Comparison of ENCODE assay signal across 9 cellular contexts in the genomic region with DNA sequence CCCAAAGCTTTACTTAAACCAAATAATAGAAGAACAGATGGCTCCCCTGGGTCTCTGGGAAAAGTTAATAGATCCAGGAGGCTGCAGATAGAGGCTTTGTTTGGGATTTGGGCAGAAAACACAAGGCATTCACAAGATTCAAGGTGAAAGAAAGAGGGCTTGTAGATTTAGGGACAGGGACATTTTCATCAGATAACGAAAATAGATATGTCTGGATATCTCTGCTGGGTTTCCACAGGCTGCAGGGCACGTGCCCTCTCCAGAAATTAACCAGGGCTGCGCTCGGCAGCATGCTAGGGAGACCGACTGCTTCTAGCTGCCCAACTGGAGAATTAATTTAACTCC. TPM values are rescaled to one million over a fixed set of nuclear protein-coding genes. Genes with fewer than 3 reads are reported as not detected.
DNase-seq lines count a peak whose midpoint lies in the region; ATAC-seq and TF ChIP-seq lines count a peak whose summit lies in the region.
"Had no signal": no experiment of that assay in that cellular context is flagged by ENCODE, and none has a peak within 500 bp of the region (broad histone marks: within the 10 kb centered on the region; RNA-seq: fewer than 3 reads in every experiment).

No MANE protein-coding gene starts in this region.

- no peaks in the 10 kb centered on the region for H3K27me3 Mint-ChIP-seq in Calu3 (ENCODE audit: unreplicated experiment)
- no peaks in the 10 kb centered on the region for H3K27me3 Mint-ChIP-seq in natural killer cell treated with Interleukin-12 subunit alpha and Interleukin-12 subunit beta and Interleukin-15 and Interleukin-18, amount 100 ng/mL, for 72 hours

- CTCF ChIA-PET in Calu3 (lab: Charles Lee): interaction anchor here (2.0 kb wide), 1 partner anchor 29 kb away, joined by 6 read pairs; no protein-coding TSS in a partner anchor

- no peaks in the 10 kb centered on the region for H3K9me3 Mint-ChIP-seq in Calu3 (ENCODE audit: low read depth, unreplicated experiment)
- no peaks in the 10 kb centered on the region for H3K9me3 Mint-ChIP-seq in natural killer cell treated with Interleukin-12 subunit alpha and Interleukin-12 subunit beta and Interleukin-15 and Interleukin-18, amount 100 ng/mL, for 72 hours

- peak overlapping the region in 1 of 2 donors; percentile 35 for H3K4me3 ChIP-seq in ascending aorta
- H3K4me3 ChIP-seq: GM12878 had no signal

- DNase-seq in Calu3: no peak
- DNase-seq in NCI-H69 (lab: John Stamatoyannopoulos, UW): peak; percentile 27
- DNase-seq in ascending aorta (ENCODE audit: low spot score in 2 of 2): no peak
- no peak for DNase-seq in natural killer cell treated with Interleukin-12 subunit alpha and Interleukin-12 subunit beta and Interleukin-15 and Interleukin-18, amount 100 ng/mL, for 72 hours (ENCODE audit: low spot score)
- DNase-seq in mucosa of gallbladder (ENCODE audit: low spot score): no peak
- DNase-seq in NOMO-1 (lab: John Stamatoyannopoulos, UW; ENCODE audit: unreplicated experiment in 2 of 2): no peak
- no peak for DNase-seq in COLO829 (ENCODE audit: low spot score)
- no peak for DNase-seq in Ammon's horn (ENCODE audit: low spot score)

- peaks cover 5% of the 10 kb centered on the region for H3K36me3 Mint-ChIP-seq in Calu3 (ENCODE audit: insufficient read depth, unreplicated experiment)
- H3K36me3 Mint-ChIP-seq in natural killer cell treated with Interleukin-12 subunit alpha and Interleukin-12 subunit beta and Interleukin-15 and Interleukin-18, amount 100 ng/mL, for 72 hours: peaks cover 12% of the 10 kb centered on the region

- ATAC-seq in natural killer cell treated with Interleukin-12 subunit alpha and Interleukin-12 subunit beta and Interleukin-15 and Interleukin-18, amount 100 ng/mL, for 72 hours: no peak
- ATAC-seq: GM12878 had no signal

- H3K4me1 ChIP-seq in ascending aorta: peaks cover 0 to 13% of the 10 kb centered on the region in 2 donors

- intact Hi-C loops in Calu3 (cut with micrococcal nuclease; ENCODE audit: unreplicated experiment) (no loop called here), ascending aorta (cut with DNase I) (no loop called here)

- H3K27me3 ChIP-seq in ascending aorta: no peaks in the 10 kb centered on the region

- H3K4me1 Mint-ChIP-seq in Calu3 (ENCODE audit: low read depth, unreplicated experiment): peaks cover 31% of the 10 kb centered on the region
- H3K4me1 Mint-ChIP-seq in natural killer cell treated with Interleukin-12 subunit alpha and Interleukin-12 subunit beta and Interleukin-15 and Interleukin-18, amount 100 ng/mL, for 72 hours (ENCODE audit: low read depth in 2 of 2): peaks cover 40 to 51% of the 10 kb centered on the region in 2 donors

- TF ChIP-seq CTCF in Calu3 (IDR thresholded peaks at IDR 0.05; ENCODE audit: unreplicated experiment) (no peak), ascending aorta (IDR thresholded peaks at IDR 0.05) (no peak)

- H3K27ac ChIP-seq in ascending aorta: peak overlapping the region; percentile 31 to 49

- no peaks in the 10 kb centered on the region for H3K36me3 ChIP-seq in ascending aorta

- peak overlapping the region; percentile 71 for H3K27ac Mint-ChIP-seq in Calu3 (ENCODE audit: unreplicated experiment)
- peak overlapping the region; percentile 78 to 89 for H3K27ac Mint-ChIP-seq in natural killer cell treated with Interleukin-12 subunit alpha and Interleukin-12 subunit beta and Interleukin-15 and Interleukin-18, amount 100 ng/mL, for 72 hours

- peaks cover 0 to 4% of the 10 kb centered on the region in 2 donors for H3K9me3 ChIP-seq in ascending aorta

- H3K4me3 Mint-ChIP-seq in Calu3 (ENCODE audit: low read depth, unreplicated experiment): no peak overlapping the region
- H3K4me3 Mint-ChIP-seq in natural killer cell treated with Interleukin-12 subunit alpha and Interleukin-12 subunit beta and Interleukin-15 and Interleukin-18, amount 100 ng/mL, for 72 hours: no peak overlapping the region

- no TSS peak for BruUV-seq in Calu3 (replicated peaks; lab: Mats Ljungman, UMichigan)

RNA-seq across cellular contexts. Expression of a gene that starts 14.9 kb away (rescaled TPM):
- total RNA-seq in Calu3 (2022) (79.2 and 87.2 TPM in 2 replicates), ascending aorta (0.64 TPM), mucosa of gallbladder (35.8 TPM)
- 10 to 100 TPM; 79.3 to 80.8 TPM for total RNA-seq in natural killer cell treated with Interleukin-12 subunit alpha and Interleukin-12 subunit beta and Interleukin-15 and Interleukin-18, amount 100 ng/mL, for 72 hours

Comparison
In these comparisons a context has a peak if more than half of its experiments do, and no peak if none do; other contexts are left out.
1. RNA of a gene that starts 14.9 kb away (total RNA-seq): 79.3 to 80.8 TPM in natural killer cell treated with Interleukin-12 subunit alpha and Interleukin-12 subunit beta and Interleukin-15 and Interleukin-18, amount 100 ng/mL, for 72 hours, 79.2 to 87.2 TPM in Calu3 and 35.8 TPM in mucosa of gallbladder (single experiment); 0.64 TPM in ascending aorta (single experiment); every median in the first group is over 10 times any median in the second.